In genomic region chr13:28805193-28805819, GRCh38 we compare ENCODE assay signal across 8 cellular contexts. TPM values are rescaled to one million over a fixed set of nuclear protein-coding genes. Genes with fewer than 3 reads are reported as not detected.
A peak's percentile ranks its signal among the peaks of the same experiment; 100 is the strongest.
DNase-seq lines count a peak whose midpoint lies in the region; ATAC-seq and TF ChIP-seq lines count a peak whose summit lies in the region.

No MANE protein-coding gene starts in this region.

- H3F3A ChIP-seq in DOHH2 (ENCODE audit: control insufficient read depth, insufficient read depth) (no peaks in the 10 kb centered on the region), MM.1S (ENCODE audit: insufficient read depth, low read length) (no peaks in the 10 kb centered on the region)

- no peaks in the 10 kb centered on the region for H3K36me3 Mint-ChIP-seq in nephron progenitor cell (ENCODE audit: low read depth)

- H3K18ac ChIP-seq in mesenchymal stem cell (ENCODE audit: low read depth in 1 of 2, low read length in 2 of 2): no peak overlapping the region

- H4K91ac ChIP-seq in mesenchymal stem cell (ENCODE audit: low read length): no peak overlapping the region

- H4K20me1 ChIP-seq in DOHH2 (ENCODE audit: control insufficient read depth, insufficient read depth, low read depth, low read length): no peaks in the 10 kb centered on the region
- no peaks in the 10 kb centered on the region for H4K20me1 ChIP-seq in MM.1S (ENCODE audit: insufficient read depth, low read length)

- H2BK5ac ChIP-seq in mesenchymal stem cell (ENCODE audit: low read depth, low read length, poor library complexity, severe bottlenecking): no peak overlapping the region

- no peaks in the 10 kb centered on the region for H3K79me1 ChIP-seq in mesenchymal stem cell (replicated peaks; ENCODE audit: low read length, poor library complexity, severe bottlenecking)

- no peak overlapping the region for H2BK15ac ChIP-seq in mesenchymal stem cell (ENCODE audit: low read depth, poor library complexity, severe bottlenecking)

- H3K4me1 ChIP-seq in DOHH2 (ENCODE audit: control insufficient read depth, low read length) (no peaks in the 10 kb centered on the region), MM.1S (ENCODE audit: low read length) (no peaks in the 10 kb centered on the region), ascending aorta (no peaks in the 10 kb centered on the region), mesenchymal stem cell (ENCODE audit: control insufficient read depth, insufficient read depth, low read depth, low read length) (no peaks in the 10 kb centered on the region)

- no peaks in the 10 kb centered on the region for H3K4me1 Mint-ChIP-seq in nephron progenitor cell

- H3K9me3 ChIP-seq in DOHH2 (ENCODE audit: control insufficient read depth, insufficient read depth, low read length): peaks cover 4% of the 10 kb centered on the region; the same call in 1 of the 2 replicates
- H3K9me3 ChIP-seq in MM.1S (replicated peaks; ENCODE audit: insufficient read depth, low read length): no peaks in the 10 kb centered on the region
- H3K9me3 ChIP-seq in ascending aorta: peaks cover 0 to 4% of the 10 kb centered on the region in 2 donors
- peaks cover 14% of the 10 kb centered on the region for H3K9me3 ChIP-seq in mesenchymal stem cell (ENCODE audit: control insufficient read depth, low read length)

- no peak overlapping the region for H3K4me3 Mint-ChIP-seq in nephron progenitor cell

- no peaks in the 10 kb centered on the region for H3K79me2 ChIP-seq in DOHH2 (ENCODE audit: control insufficient read depth, low read length)
- no peaks in the 10 kb centered on the region for H3K79me2 ChIP-seq in MM.1S (ENCODE audit: low read length)

- H3K9me2 ChIP-seq in DOHH2 (replicated peaks; ENCODE audit: control insufficient read depth, low read length) (no peaks in the 10 kb centered on the region), MM.1S (replicated peaks; ENCODE audit: insufficient read depth, low read length) (no peaks in the 10 kb centered on the region)

- H2AK5ac ChIP-seq in mesenchymal stem cell (ENCODE audit: low read length, severe bottlenecking): no peak overlapping the region

- H3K27me3 Mint-ChIP-seq in nephron progenitor cell (ENCODE audit: low read depth, poor library complexity): peaks cover 4% of the 10 kb centered on the region

- H3K27ac Mint-ChIP-seq in nephron progenitor cell: no peak overlapping the region

- DNase-seq in MM.1S (peak; percentile 26), ascending aorta (ENCODE audit: low spot score in 2 of 2) (no peak), nephron progenitor cell (peak; percentile 62), NCI-H1417 treated with DMSO at 0.1 percent for 48 hours (lab: John Stamatoyannopoulos, UW) (no peak), mesenchymal stem cell (no peak)

- no peak overlapping the region for H2BK120ac ChIP-seq in mesenchymal stem cell (ENCODE audit: low read depth, low read length)

- WGBS in mesenchymal stem cell: 50% methylated on average over 10 of the region's 11 CpGs

- no peak for ATAC-seq in GM18907 (IDR thresholded peaks at IDR 0.05; ENCODE audit: unreplicated experiment)
- no peak for ATAC-seq in GM19455 (IDR thresholded peaks at IDR 0.05; ENCODE audit: unreplicated experiment)

- peak; percentile 79 for TF ChIP-seq CTCF in DOHH2 (IDR thresholded peaks at IDR 0.05; ENCODE audit: low read depth, low read length, poor library complexity, severe bottlenecking)
- peak; percentile 47 for TF ChIP-seq CTCF in MM.1S (IDR thresholded peaks at IDR 0.05; ENCODE audit: low read length)
- peak; percentile 38 to 49 (median 41) for TF ChIP-seq CTCF in ascending aorta (IDR thresholded peaks at IDR 0.05)
- TF ChIP-seq CTCF in nephron progenitor cell (IDR thresholded peaks at IDR 0.05): peak; percentile 44

- H3K4me3 ChIP-seq in DOHH2 (ENCODE audit: low read length) (no peak overlapping the region), MM.1S (ENCODE audit: low read length) (no peak overlapping the region), ascending aorta (no peak overlapping the region), mesenchymal stem cell (ENCODE audit: insufficient read depth in 1 of 2, low read depth in 1 of 2, low read length in 2 of 2) (no peak overlapping the region)

- H3K4ac ChIP-seq in mesenchymal stem cell (ENCODE audit: low read depth in 1 of 2, low read length in 2 of 2): no peak overlapping the region

- no peak overlapping the region for H4K8ac ChIP-seq in mesenchymal stem cell (ENCODE audit: low read length)

- no peak overlapping the region for H3K27ac ChIP-seq in DOHH2 (ENCODE audit: low read depth, low read length)
- H3K27ac ChIP-seq in MM.1S (ENCODE audit: low read length): no peak overlapping the region
- H3K27ac ChIP-seq in ascending aorta: no peak overlapping the region
- no peak overlapping the region for H3K27ac ChIP-seq in mesenchymal stem cell (ENCODE audit: low read length, poor library complexity, severe bottlenecking)

- H2AFZ ChIP-seq in MM.1S (ENCODE audit: low read length) (no peak overlapping the region), mesenchymal stem cell (ENCODE audit: low read depth, low read length) (no peak overlapping the region)

- no peak overlapping the region for H3K23ac ChIP-seq in mesenchymal stem cell (ENCODE audit: low read length in 2 of 2)

- no peak overlapping the region for H3K4me2 ChIP-seq in DOHH2 (ENCODE audit: low read length)
- H3K4me2 ChIP-seq in MM.1S (ENCODE audit: low read depth, low read length): no peak overlapping the region
- no peak overlapping the region for H3K4me2 ChIP-seq in mesenchymal stem cell (ENCODE audit: low read length, poor library complexity, severe bottlenecking)

- no peak overlapping the region for H3K14ac ChIP-seq in mesenchymal stem cell (ENCODE audit: low read length in 2 of 2)

- no peak overlapping the region for H3K9ac ChIP-seq in MM.1S (ENCODE audit: low read length)
- no peak overlapping the region for H3K9ac ChIP-seq in mesenchymal stem cell (ENCODE audit: low read length)

- H3K36me3 ChIP-seq in DOHH2 (ENCODE audit: control insufficient read depth, low read length): no peaks in the 10 kb centered on the region
- H3K36me3 ChIP-seq in MM.1S (replicated peaks; ENCODE audit: insufficient read depth, low read length): no peaks in the 10 kb centered on the region
- H3K36me3 ChIP-seq in ascending aorta: no peaks in the 10 kb centered on the region
- no peaks in the 10 kb centered on the region for H3K36me3 ChIP-seq in mesenchymal stem cell (ENCODE audit: control insufficient read depth in 1 of 2, insufficient read depth in 2 of 2, low read depth in 1 of 2, low read length in 2 of 2)

- H3K27me3 ChIP-seq in DOHH2 (ENCODE audit: control insufficient read depth, low read length): no peaks in the 10 kb centered on the region
- no peaks in the 10 kb centered on the region for H3K27me3 ChIP-seq in MM.1S (replicated peaks; ENCODE audit: insufficient read depth, low read length)
- no peaks in the 10 kb centered on the region for H3K27me3 ChIP-seq in ascending aorta
- H3K27me3 ChIP-seq in mesenchymal stem cell (ENCODE audit: control insufficient read depth in 1 of 2, insufficient read depth in 1 of 2, low read length in 2 of 2): peaks cover 4 to 8% of the 10 kb centered on the region in 2 experiments

- H3K9me3 Mint-ChIP-seq in nephron progenitor cell: peaks cover 61% of the 10 kb centered on the region

- no peak overlapping the region for H2BK12ac ChIP-seq in mesenchymal stem cell (ENCODE audit: low read length in 2 of 2)

- intact Hi-C loops in ascending aorta (cut with DNase I): loop anchor here (1.0 kb wide), 1 partner anchor 557 kb away; no protein-coding TSS in a partner anchor

RNA-seq across cellular contexts. Expression of gene MTUS2, which starts 14.8 kb away (rescaled TPM):
- 8.9 TPM for total RNA-seq in ascending aorta
- 0.50 TPM for polyA plus RNA-seq in mesenchymal stem cell (2013, experiment 1 of 2)
- polyA plus RNA-seq in mesenchymal stem cell (2013, experiment 2 of 2): 0.33 TPM

Comparison
In these comparisons a context has a peak if more than half of its experiments do, and no peak if none do; other contexts are left out.
1. DNase-seq: peak in MM.1S (single experiment) and nephron progenitor cell (single experiment); none in ascending aorta (0 of 2), NCI-H1417 treated with DMSO at 0.1 percent for 48 hours (single experiment) and mesenchymal stem cell (single experiment).
2. Peak in every context shown above with its lines, with median percentiles within 50 percentile points of each other: CTCF ChIP-seq.